Comparison of ENCODE assay signal across 1 cellular context in the genomic region with DNA sequence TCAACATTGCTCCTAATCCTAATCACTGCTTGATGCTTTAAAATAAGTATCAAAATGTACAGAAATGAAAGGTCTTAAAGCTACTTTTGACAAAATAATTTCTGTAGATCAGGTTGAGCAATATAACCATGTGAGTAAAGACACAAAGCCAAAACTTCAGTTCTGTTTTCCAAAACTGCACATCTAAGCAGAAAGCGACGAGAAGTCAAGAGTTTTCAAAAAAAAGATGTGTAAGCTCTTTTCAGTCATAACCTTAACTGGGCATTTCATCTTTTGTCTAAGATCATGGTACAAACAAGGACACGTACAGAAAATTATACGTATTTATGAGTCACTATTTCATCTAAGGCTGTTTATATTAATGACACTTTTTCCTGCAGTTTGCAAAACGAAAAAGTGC.
TF ChIP-seq lines count a peak whose summit lies in the region.

No MANE protein-coding gene starts in this region.

TF ChIP-seq in K562, 482 proteins besides CTCF, POLR2A, EP300 and RAD21:
- TF ChIP-seq ZNF316 (IDR thresholded peaks at IDR 0.05) (0 out of 2 replicates have a peak, but pooled peaks have one; percentile 52), C11orf30 (IDR thresholded peaks at IDR 0.05; ENCODE audit: low read depth) (no peak)
- TF ChIP-seq, protein P1, sequence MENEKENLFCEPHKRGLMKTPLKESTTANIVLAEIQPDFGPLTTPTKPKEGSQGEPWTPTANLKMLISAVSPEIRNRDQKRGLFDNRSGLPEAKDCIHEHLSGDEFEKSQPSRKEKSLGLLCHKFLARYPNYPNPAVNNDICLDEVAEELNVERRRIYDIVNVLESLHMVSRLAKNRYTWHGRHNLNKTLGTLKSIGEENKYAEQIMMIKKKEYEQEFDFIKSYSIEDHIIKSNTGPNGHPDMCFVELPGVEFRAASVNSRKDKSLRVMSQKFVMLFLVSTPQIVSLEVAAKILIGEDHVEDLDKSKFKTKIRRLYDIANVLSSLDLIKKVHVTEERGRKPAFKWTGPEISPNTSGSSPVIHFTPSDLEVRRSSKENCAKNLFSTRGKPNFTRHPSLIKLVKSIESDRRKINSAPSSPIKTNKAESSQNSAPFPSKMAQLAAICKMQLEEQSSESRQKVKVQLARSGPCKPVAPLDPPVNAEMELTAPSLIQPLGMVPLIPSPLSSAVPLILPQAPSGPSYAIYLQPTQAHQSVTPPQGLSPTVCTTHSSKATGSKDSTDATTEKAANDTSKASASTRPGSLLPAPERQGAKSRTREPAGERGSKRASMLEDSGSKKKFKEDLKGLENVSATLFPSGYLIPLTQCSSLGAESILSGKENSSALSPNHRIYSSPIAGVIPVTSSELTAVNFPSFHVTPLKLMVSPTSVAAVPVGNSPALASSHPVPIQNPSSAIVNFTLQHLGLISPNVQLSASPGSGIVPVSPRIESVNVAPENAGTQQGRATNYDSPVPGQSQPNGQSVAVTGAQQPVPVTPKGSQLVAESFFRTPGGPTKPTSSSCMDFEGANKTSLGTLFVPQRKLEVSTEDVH (IDR thresholded peaks at IDR 0.05; ENCODE audit: low read depth, partially characterized antibody), result no peak
